8 cellular contexts compared by ENCODE assay signal in the genomic region with DNA sequence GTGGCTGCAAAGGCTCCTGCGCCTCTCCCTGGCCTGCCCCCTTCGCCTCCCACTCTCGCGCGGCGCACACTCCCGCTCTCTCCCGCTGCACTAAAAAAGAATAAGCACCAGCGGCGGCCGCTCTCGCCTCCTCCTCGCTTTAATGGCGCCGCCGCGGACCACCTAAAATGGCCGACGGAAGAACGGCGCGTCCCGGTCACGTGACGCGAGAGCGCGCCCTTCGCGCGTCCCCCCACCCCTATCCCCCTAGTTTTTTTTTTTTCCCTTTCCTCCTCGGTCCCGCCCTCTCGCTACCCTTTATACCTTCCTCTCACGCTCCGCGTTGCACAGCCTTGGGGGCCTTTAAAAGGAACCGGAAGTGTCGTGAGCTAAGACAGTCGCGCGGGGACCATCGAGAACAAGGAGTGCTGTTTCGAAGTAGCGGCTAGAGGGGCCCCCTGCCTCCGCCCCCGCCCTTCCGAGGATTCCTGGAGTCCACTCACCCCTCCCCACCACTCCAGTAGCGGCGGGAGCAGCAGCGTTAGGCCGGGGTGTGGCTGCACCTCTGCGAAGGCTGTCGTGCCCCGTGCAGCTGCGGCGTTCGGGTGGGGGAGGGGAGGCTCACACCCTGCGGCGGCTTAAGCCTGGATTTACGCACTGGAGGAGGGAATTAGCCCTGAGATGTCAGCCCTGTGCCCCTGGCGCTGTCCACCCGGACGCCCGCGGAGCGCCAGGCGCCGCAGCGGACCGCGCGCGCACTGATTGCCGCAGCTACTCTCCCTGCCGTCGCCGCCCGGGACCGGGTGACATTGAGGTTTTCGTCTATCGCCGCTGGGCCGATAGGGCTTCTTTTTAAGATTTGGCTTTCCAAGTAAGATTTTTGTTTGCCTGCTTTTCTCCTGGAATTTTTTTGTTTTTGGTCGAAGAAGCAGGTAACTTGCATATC. TPM values are rescaled to one million over a fixed set of nuclear protein-coding genes. Genes with fewer than 3 reads are reported as not detected.
A peak's percentile ranks its signal among the peaks of the same experiment; 100 is the strongest.
DNase-seq lines count a peak whose midpoint lies in the region; ATAC-seq, FAIRE-seq and TF ChIP-seq lines count a peak whose summit lies in the region.

A gene with protein sequence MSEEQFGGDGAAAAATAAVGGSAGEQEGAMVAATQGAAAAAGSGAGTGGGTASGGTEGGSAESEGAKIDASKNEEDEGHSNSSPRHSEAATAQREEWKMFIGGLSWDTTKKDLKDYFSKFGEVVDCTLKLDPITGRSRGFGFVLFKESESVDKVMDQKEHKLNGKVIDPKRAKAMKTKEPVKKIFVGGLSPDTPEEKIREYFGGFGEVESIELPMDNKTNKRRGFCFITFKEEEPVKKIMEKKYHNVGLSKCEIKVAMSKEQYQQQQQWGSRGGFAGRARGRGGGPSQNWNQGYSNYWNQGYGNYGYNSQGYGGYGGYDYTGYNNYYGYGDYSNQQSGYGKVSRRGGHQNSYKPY (minus strand): TSS at position 176 of the 925 bp plus-strand sequence. CDS start 313 bp downstream, outside the sequence.

- no peaks in the 10 kb centered on the region for H3K4me1 ChIP-seq in small intestine (ENCODE audit: control insufficient read depth in 2 of 2, insufficient read depth in 1 of 2, low read depth in 1 of 2, low read length in 1 of 2)

- H3K27ac ChIP-seq in small intestine (ENCODE audit: low read depth in 1 of 2, low read length in 1 of 2), result peak within 1 kb of the TSS; percentile 100

- peak; percentile 97 for DNase-seq in AG04449 (ENCODE audit: low read depth, low spot score)
- peak; percentile 96 for DNase-seq in NCI-H2227 treated with DMSO at 0.1 percent for 48 hours (lab: John Stamatoyannopoulos, UW)
- peak; percentile 98 for DNase-seq in bronchial epithelial cell (ENCODE audit: low read depth)
- peak; percentile 93 for DNase-seq in iPS-NIHi11 (ENCODE audit: low spot score)
- DNase-seq in small intestine, result peak; percentile 100

- TF ChIP-seq CTCF in AG04449 (IDR thresholded peaks at IDR 0.05; ENCODE audit: insufficient read depth, low read length, missing control alignments) (no peak), WI38 (IDR thresholded peaks at IDR 0.05; ENCODE audit: low read depth, low read length) (no peak), bronchial epithelial cell (IDR thresholded peaks at IDR 0.05; ENCODE audit: insufficient read depth, low read length, severe bottlenecking) (peak; percentile 3)

- CTCF ChIA-PET in AG04449 (lab: Yijun Ruan, JAX), result no interaction called here

- no peaks in the 10 kb centered on the region for H3K9me3 ChIP-seq in small intestine (ENCODE audit: control insufficient read depth, low read depth)

- ATAC-seq in GM18907 (IDR thresholded peaks at IDR 0.05; ENCODE audit: unreplicated experiment) (peak; percentile 97), HG03159 (IDR thresholded peaks at IDR 0.05; ENCODE audit: unreplicated experiment) (peak; percentile 93)

- H3K4me3 ChIP-seq in AG04449 (ENCODE audit: low read depth, low read length) (peak within 1 kb of the TSS; percentile 95), WI38 (ENCODE audit: low read depth, low read length) (peak within 1 kb of the TSS; percentile 87), bronchial epithelial cell (ENCODE audit: low read depth, low read length) (peak within 1 kb of the TSS; percentile 99), small intestine (ENCODE audit: low read depth in 1 of 2, low read length in 2 of 2) (peak within 1 kb of the TSS; percentile 94 to 96)

- POLR2A ChIA-PET in AG04449 (lab: Yijun Ruan, JAX), result interaction anchor here (0.6 to 1.9 kb wide), 6 partner anchors 9 to 661 kb away, joined by 3 to 26 read pairs (median 5); partner anchors contain the start of gene COPS4

- FAIRE-seq in bronchial epithelial cell (lab: Jason Lieb, UNC), result no peak
- FAIRE-seq in small intestine (lab: Jason Lieb, UNC), result no peak

- 0 to 1% (median 0%) methylated on average over 66 to 85 of the region's 85 CpGs for WGBS in small intestine, 3 donors

- H3K36me3 ChIP-seq in bronchial epithelial cell (ENCODE audit: control insufficient read depth, insufficient read depth, low read length) (peaks cover 1% of the 10 kb centered on the region), small intestine (ENCODE audit: control insufficient read depth in 2 of 2, insufficient read depth in 2 of 2, low read length in 2 of 2) (no peaks in the 10 kb centered on the region)

- H3K27me3 ChIP-seq in bronchial epithelial cell (ENCODE audit: control insufficient read depth, insufficient read depth, low read length) (no peaks in the 10 kb centered on the region), small intestine (ENCODE audit: control insufficient read depth in 2 of 2, insufficient read depth in 2 of 2, low read length in 2 of 2) (no peaks in the 10 kb centered on the region)

RNA-seq across cellular contexts. Expression of the gene that starts here (rescaled TPM):
- 22.6 and 24.1 TPM in 2 replicates for total RNA-seq in bronchial epithelial cell
- polyA plus RNA-seq in small intestine, result 100 to 1,000 TPM; 122 to 212 (median 129) TPM

Comparison
In these comparisons a context has a peak if more than half of its experiments do, and no peak if none do; other contexts are left out.
1. Peak in every context shown above with its lines: DNase-seq, ATAC-seq, H3K4me3 ChIP-seq and H3K27ac ChIP-seq.